In genomic region chr10:102713814-102714620, GRCh38 we compare ENCODE assay signal across 8 cellular contexts. TPM values are rescaled to one million over a fixed set of nuclear protein-coding genes. Genes with fewer than 3 reads are reported as not detected.
DNase-seq lines count a peak whose midpoint lies in the region; TF ChIP-seq lines count a peak whose summit lies in the region.

A gene with protein sequence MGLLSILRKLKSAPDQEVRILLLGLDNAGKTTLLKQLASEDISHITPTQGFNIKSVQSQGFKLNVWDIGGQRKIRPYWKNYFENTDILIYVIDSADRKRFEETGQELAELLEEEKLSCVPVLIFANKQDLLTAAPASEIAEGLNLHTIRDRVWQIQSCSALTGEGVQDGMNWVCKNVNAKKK (minus strand): TSS chr10:102714397. CDS start chr10:102714275, 122 bp downstream.

- peak within 1 kb of the TSS; percentile 85 for H3K27ac Mint-ChIP-seq in activated naive CD4-positive, alpha-beta T cell treated with anti-CD3 and anti-CD28 coated beads, Interleukin-2, amount 10 ng/mL, durations not matched to agents 7 days and 5 days

- TF ChIP-seq EP300 in suprapubic skin (IDR thresholded peaks at IDR 0.05): no peak

- H3K4me3 ChIP-seq in GM06990 (replicated peaks; ENCODE audit: low read depth, low read length) (peak within 1 kb of the TSS; percentile 92), HFF-Myc (replicated peaks; ENCODE audit: low read depth, low read length) (peak within 1 kb of the TSS; percentile 92), suprapubic skin (peak within 1 kb of the TSS; percentile 88)

- CTCF ChIA-PET in activated naive CD4-positive, alpha-beta T cell treated with anti-CD3 and anti-CD28 coated beads, Interleukin-2, amount 10 ng/mL, durations not matched to agents 7 days and 5 days (lab: Charles Lee): interaction anchor here (0.9 to 4.0 kb wide), 13 partner anchors 10 to 211 kb away, joined by 3 to 17 read pairs (median 5); partner anchors contain the start of genes ACTR1A, SUFU, TRIM8 and WBP1L

- H3K4me1 ChIP-seq in suprapubic skin: peaks cover 9% of the 10 kb centered on the region

- no peaks in the 10 kb centered on the region for H3K27me3 ChIP-seq in GM06990 (replicated peaks; ENCODE audit: control insufficient read depth, insufficient read depth, low read length)
- H3K27me3 ChIP-seq in suprapubic skin: no peaks in the 10 kb centered on the region

- 2% methylated on average over 27 of the region's 62 CpGs for WGBS in suprapubic skin

- in situ Hi-C loops in SK-MEL-5 (cut with HindIII; ENCODE audit: low pct_unique_long_range_greater_than_20kb, low sequenced_read_pairs): no loop called here

- TF ChIP-seq CTCF in GM06990 (IDR thresholded peaks at IDR 0.05; ENCODE audit: insufficient read depth, low read length, poor library complexity, severe bottlenecking): peak; percentile 50
- peak; percentile 20 for TF ChIP-seq CTCF in HFF-Myc (IDR thresholded peaks at IDR 0.05; ENCODE audit: low read depth, low read length, missing control alignments)
- peak in 1 of 2 donors; percentile 56 for TF ChIP-seq CTCF in suprapubic skin (IDR thresholded peaks at IDR 0.05)

- TF ChIP-seq POLR2A in suprapubic skin (IDR thresholded peaks at IDR 0.05): peak; percentile 18 to 25

- H3K9me3 ChIP-seq in suprapubic skin: no peaks in the 10 kb centered on the region

- no peaks in the 10 kb centered on the region for H3K9me3 Mint-ChIP-seq in activated naive CD4-positive, alpha-beta T cell treated with anti-CD3 and anti-CD28 coated beads, Interleukin-2, amount 10 ng/mL, durations not matched to agents 7 days and 5 days

- no peaks in the 10 kb centered on the region for H3K27me3 Mint-ChIP-seq in activated naive CD4-positive, alpha-beta T cell treated with anti-CD3 and anti-CD28 coated beads, Interleukin-2, amount 10 ng/mL, durations not matched to agents 7 days and 5 days

- peaks cover 2% of the 10 kb centered on the region; the same call in 1 of the 2 replicates for H3K36me3 ChIP-seq in GM06990 (ENCODE audit: control insufficient read depth, insufficient read depth, low read length)
- no peaks in the 10 kb centered on the region for H3K36me3 ChIP-seq in suprapubic skin

- DNase-seq in GM06990 (ENCODE audit: extremely low read depth, insufficient read length): peak; percentile 98
- DNase-seq in HFF-Myc (ENCODE audit: extremely low read depth, low read depth): peak; percentile 83
- peak; percentile 99 for DNase-seq in NAMALWA (ENCODE audit: low spot score)
- DNase-seq in SK-MEL-5 (ENCODE audit: low read depth, low spot score): peak; percentile 96
- DNase-seq in activated naive CD4-positive, alpha-beta T cell treated with anti-CD3 and anti-CD28 coated beads, Interleukin-2, amount 10 ng/mL, durations not matched to agents 7 days and 5 days: peak; percentile 98
- peak; percentile 98 for DNase-seq in globus pallidus (ENCODE audit: low spot score)
- peak; percentile 80 to 99 (median 97) for DNase-seq in nucleus accumbens (lab: John Stamatoyannopoulos, UW)
- DNase-seq in suprapubic skin (ENCODE audit: low spot score in 2 of 2): peak; percentile 97 to 98

- peaks cover 10% of the 10 kb centered on the region for H3K36me3 Mint-ChIP-seq in activated naive CD4-positive, alpha-beta T cell treated with anti-CD3 and anti-CD28 coated beads, Interleukin-2, amount 10 ng/mL, durations not matched to agents 7 days and 5 days

- peak within 1 kb of the TSS; percentile 84 for H3K27ac ChIP-seq in suprapubic skin

- peak within 1 kb of the TSS; percentile 75 for H3K4me3 Mint-ChIP-seq in activated naive CD4-positive, alpha-beta T cell treated with anti-CD3 and anti-CD28 coated beads, Interleukin-2, amount 10 ng/mL, durations not matched to agents 7 days and 5 days

- H3K4me1 Mint-ChIP-seq in activated naive CD4-positive, alpha-beta T cell treated with anti-CD3 and anti-CD28 coated beads, Interleukin-2, amount 10 ng/mL, durations not matched to agents 7 days and 5 days: peaks cover 45% of the 10 kb centered on the region

RNA-seq across cellular contexts. Expression of the gene that starts here (rescaled TPM):
- total RNA-seq in SK-MEL-5 (2014; rRNA removed; shearing (Covaris generic)): 2.6 and 2.8 TPM in 2 replicates
- 2.9 and 3.1 TPM in 2 replicates for polyA plus RNA-seq in SK-MEL-5 (2015; cell fraction: cytosol; rRNA removed)
- polyA plus RNA-seq in SK-MEL-5 (2015; cell fraction: nucleus; rRNA removed): 0.39 and 1.1 TPM in 2 replicates
- 1 to 10 TPM; 3.4 to 6.0 (median 3.8) TPM for total RNA-seq in suprapubic skin

Comparison
In these comparisons a context has a peak if more than half of its experiments do, and no peak if none do; other contexts are left out.
1. Peak in every context shown above with its lines: DNase-seq, H3K4me3 ChIP-seq and H3K27ac ChIP-seq.